27 cellular contexts compared by ENCODE assay signal in genomic region chr4:168689791-168690190, GRCh38.
"Had no signal": no experiment of that assay in that cellular context is flagged by ENCODE, and none has a peak within 500 bp of the region (broad histone marks: within the 10 kb centered on the region; RNA-seq: fewer than 3 reads in every experiment).

No MANE protein-coding gene starts in this region.

- H3K27me3 ChIP-seq: body of pancreas, sigmoid colon, stomach, tibial artery had no signal

- H3K9me2 ChIP-seq: SK-N-SH had no signal

- H3K27ac Mint-ChIP-seq: activated B cell treated with CpG ODN at 0.5 μM for 24 hours; activated CD8-positive, alpha-beta T cell treated with anti-CD3 and anti-CD28 coated beads for 36 hours; activated naive CD4-positive, alpha-beta T cell treated with anti-CD3 and anti-CD28 coated beads, Interleukin-2, amount 50 U/mL, for 72 hours; activated T-helper 17 cell treated with anti-CD3 and anti-CD28 coated beads, Interleukin-2, amount 50 U/mL, for 72 hours; immature natural killer cell; natural killer cell; stimulated activated naive B cell treated with anti-CD40 and anti-IgM and Interleukin-4, amounts not matched to agents 10 μg/mL and 1 μg/mL and 100 μg/mL, for 72 hours; T-helper 17 cell had no signal

- H3K4me1 ChIP-seq: body of pancreas, psoas muscle, stomach had no signal

- ATAC-seq: activated CD8-positive, alpha-beta T cell treated with anti-CD3 and anti-CD28 coated beads for 36 hours; activated naive CD4-positive, alpha-beta T cell treated with anti-CD3 and anti-CD28 coated beads, Interleukin-2, amount 50 U/mL, for 72 hours; activated T-cell treated with anti-CD3 and anti-CD28 coated beads, Interleukin-2, amount 50 U/mL, for 4 hours; activated T-helper 17 cell treated with anti-CD3 and anti-CD28 coated beads, Interleukin-2, amount 50 U/mL, for 72 hours; body of pancreas; esophagus mucosa; natural killer cell; psoas muscle; stimulated activated naive B cell treated with anti-CD40 and anti-IgM and Interleukin-4, amounts not matched to agents 10 μg/mL and 1 μg/mL and 100 μg/mL, for 72 hours; T-helper 17 cell had no signal

- H3K9me3 ChIP-seq: body of pancreas, psoas muscle, sigmoid colon, SK-N-SH, stomach, tibial artery had no signal

- H3K4me3 ChIP-seq: body of pancreas, coronary artery, dorsolateral prefrontal cortex, psoas muscle, sigmoid colon, stomach, tibial artery had no signal

- DNase-seq: activated B cell treated with CpG ODN at 0.5 μM for 24 hours; activated CD4-positive, alpha-beta T cell treated with anti-CD3 and anti-CD28 coated beads, Interleukin-2, amount 50 U/mL, for 1 hour; activated CD8-positive, alpha-beta T cell treated with anti-CD3 and anti-CD28 coated beads for 36 hours; activated T-cell treated with anti-CD3 and anti-CD28 coated beads, Interleukin-2, amount 50 U/mL, for 4 hours; body of pancreas; dorsolateral prefrontal cortex; effector memory CD4-positive, alpha-beta T cell; foreskin fibroblast; head of caudate nucleus; hypothalamus; immature natural killer cell; kidney; midbrain; natural killer cell; psoas muscle; sigmoid colon; SK-N-SH; stimulated activated CD4-positive, alpha-beta T cell treated with anti-CD3 and anti-CD28 coated beads, Interleukin-15, amount 100 ng/mL, for 24 hours; stimulated activated CD4-positive, alpha-beta T cell treated with anti-CD3 and anti-CD28 coated beads, Interleukin-2, amount 100 ng/mL, for 24 hours; stimulated activated naive B cell treated with anti-CD40 and anti-IgM and Interleukin-4, amounts not matched to agents 10 μg/mL and 1 μg/mL and 100 μg/mL, for 72 hours; stomach; T-helper 17 cell; tibial artery had no signal

- H3K9me3 Mint-ChIP-seq: activated CD8-positive, alpha-beta T cell treated with anti-CD3 and anti-CD28 coated beads for 36 hours; activated naive CD4-positive, alpha-beta T cell treated with anti-CD3 and anti-CD28 coated beads, Interleukin-2, amount 50 U/mL, for 72 hours; activated T-cell treated with anti-CD3 and anti-CD28 coated beads, Interleukin-2, amount 50 U/mL, for 4 hours; activated T-helper 17 cell treated with anti-CD3 and anti-CD28 coated beads, Interleukin-2, amount 50 U/mL, for 72 hours; immature natural killer cell; natural killer cell had no signal

- H3K4me2 ChIP-seq: SK-N-SH had no signal

- H3K36me3 Mint-ChIP-seq: activated naive CD4-positive, alpha-beta T cell treated with anti-CD3 and anti-CD28 coated beads, Interleukin-2, amount 50 U/mL, for 72 hours; immature natural killer cell; natural killer cell; stimulated activated naive B cell treated with anti-CD40 and anti-IgM and Interleukin-4, amounts not matched to agents 10 μg/mL and 1 μg/mL and 100 μg/mL, for 72 hours had no signal

- H3K36me3 ChIP-seq: sigmoid colon, tibial artery had no signal

- H3K4me1 Mint-ChIP-seq: activated B cell treated with CpG ODN at 0.5 μM for 24 hours; activated T-helper 17 cell treated with anti-CD3 and anti-CD28 coated beads, Interleukin-2, amount 50 U/mL, for 72 hours; immature natural killer cell; natural killer cell had no signal

- H3K4me3 Mint-ChIP-seq: activated B cell treated with CpG ODN at 0.5 μM for 24 hours; activated CD8-positive, alpha-beta T cell treated with anti-CD3 and anti-CD28 coated beads for 36 hours; activated T-cell treated with anti-CD3 and anti-CD28 coated beads, Interleukin-2, amount 50 U/mL, for 4 hours; activated T-helper 17 cell treated with anti-CD3 and anti-CD28 coated beads, Interleukin-2, amount 50 U/mL, for 72 hours; immature natural killer cell; natural killer cell; stimulated activated naive B cell treated with anti-CD40 and anti-IgM and Interleukin-4, amounts not matched to agents 10 μg/mL and 1 μg/mL and 100 μg/mL, for 72 hours; T-helper 17 cell had no signal

- H3K27ac ChIP-seq: body of pancreas, coronary artery, dorsolateral prefrontal cortex, psoas muscle, sigmoid colon, stomach, tibial artery had no signal
